9 cellular contexts compared by ENCODE assay signal in the genomic region with DNA sequence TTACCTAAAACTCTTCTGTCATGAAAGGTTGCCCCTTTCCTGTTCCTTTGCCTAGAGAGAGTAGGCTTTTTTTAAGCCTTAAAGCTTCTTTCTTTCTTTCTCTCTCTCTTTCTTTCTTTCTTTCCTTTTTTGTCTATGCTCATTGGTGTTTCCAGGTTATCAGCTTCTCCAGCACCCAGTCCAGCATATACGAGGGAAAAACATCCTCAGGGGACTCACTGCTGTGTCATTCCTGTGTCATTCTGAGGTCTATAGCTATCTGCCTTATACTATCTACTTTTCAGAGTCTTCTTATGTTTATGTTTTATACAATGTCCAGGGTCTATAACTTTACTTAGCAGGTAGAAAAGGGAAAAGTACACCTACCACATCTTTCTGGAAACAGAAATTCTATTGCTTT. TPM values are rescaled to one million over a fixed set of nuclear protein-coding genes. Genes with fewer than 3 reads are reported as not detected.
"Had no signal": no experiment of that assay in that cellular context is flagged by ENCODE, and none has a peak within 500 bp of the region (broad histone marks: within the 10 kb centered on the region; RNA-seq: fewer than 3 reads in every experiment).

No MANE protein-coding gene starts in this region.

- ATAC-seq: GM12878 had no signal

- FAIRE-seq: G401.6, GM12878, GM12891, GM12892, GM18507, GM19239 had no signal

- H3K4me3 ChIP-seq: GM12878 had no signal

- DNase-seq: GDM1, GF-D8 had no signal

RNA-seq across cellular contexts. Expression of gene PAGE4, which starts 39.6 kb away (rescaled TPM):
- total RNA-seq: G401, GM12878 had no signal
- polyA plus RNA-seq: GM12878 had no signal
